In the genomic region with DNA sequence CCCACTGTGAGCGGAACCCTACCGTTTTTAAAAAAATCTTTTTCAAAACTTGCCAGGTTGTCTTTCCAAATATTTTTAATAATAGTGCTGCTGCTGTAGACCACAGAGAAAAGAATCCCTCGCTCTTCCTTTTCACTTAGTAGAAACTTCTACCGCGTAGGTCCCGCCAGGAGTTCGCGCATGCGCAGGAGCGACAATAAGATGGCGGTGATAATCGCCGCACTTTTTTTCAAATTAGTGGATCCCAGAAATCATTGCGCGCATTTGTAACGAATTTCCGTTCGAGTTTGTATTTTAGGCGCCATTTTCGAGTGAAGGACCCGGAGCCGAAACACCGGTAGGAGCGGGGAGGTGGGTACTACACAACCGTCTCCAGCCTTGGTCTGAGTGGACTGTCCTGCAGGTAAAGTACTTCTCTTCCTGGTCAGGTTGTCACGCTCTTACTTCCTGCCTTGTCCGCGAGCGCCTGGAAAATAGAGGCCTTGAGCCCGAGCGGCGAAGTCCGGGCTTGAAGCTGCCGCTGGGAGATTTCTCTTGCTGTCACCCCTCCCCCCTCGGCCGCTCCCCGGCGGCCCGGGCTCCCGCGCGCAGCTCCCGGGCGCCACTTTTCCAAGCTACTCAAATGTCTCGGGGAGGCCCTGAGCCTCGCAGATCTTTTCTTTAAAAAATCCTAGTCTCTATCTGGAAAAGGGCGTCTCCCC, we compare ENCODE assay signal across 8 cellular contexts. TPM values are rescaled to one million over a fixed set of nuclear protein-coding genes. Genes with fewer than 3 reads are reported as not detected.
DNase-seq lines count a peak whose midpoint lies in the region; ATAC-seq and TF ChIP-seq lines count a peak whose summit lies in the region.

A gene (plus strand): TSS at position 304 of the 701 bp plus-strand sequence. CDS start 1,177 bp downstream, outside the sequence.

- no peak for TF ChIP-seq CTCF in GM06990 (IDR thresholded peaks at IDR 0.05; ENCODE audit: insufficient read depth, low read length, poor library complexity, severe bottlenecking)
- TF ChIP-seq CTCF in neutrophil (IDR thresholded peaks at IDR 0.05): no peak
- TF ChIP-seq CTCF in suprapubic skin (IDR thresholded peaks at IDR 0.05): no peak

- H3K36me3 ChIP-seq in GM06990 (ENCODE audit: control insufficient read depth, insufficient read depth, low read length): no peaks in the 10 kb centered on the region
- H3K36me3 ChIP-seq in SK-N-MC (ENCODE audit: insufficient read depth, low read length): peaks cover 39% of the 10 kb centered on the region
- H3K36me3 ChIP-seq in neutrophil: no peaks in the 10 kb centered on the region
- H3K36me3 ChIP-seq in suprapubic skin: no peaks in the 10 kb centered on the region

- peak within 1 kb of the TSS; percentile 100 for H3K9ac ChIP-seq in SK-N-MC (ENCODE audit: insufficient read length)

- intact Hi-C loops in activated naive CD4-positive, alpha-beta T cell treated with anti-CD3 and anti-CD28 coated beads for 36 hours (cut with micrococcal nuclease): loop anchor here (1.0 to 10.0 kb wide), 11 partner anchors 14 to 1755 kb away; a partner anchor contains a TSS

- H3K4me3 ChIP-seq in GM06990 (replicated peaks; ENCODE audit: low read depth, low read length) (peak within 1 kb of the TSS; percentile 95), SK-N-MC (peak within 1 kb of the TSS; percentile 98), neutrophil (ENCODE audit: low read depth in 1 of 2, low read length in 1 of 2) (peak within 1 kb of the TSS; percentile 84 to 94), suprapubic skin (peak within 1 kb of the TSS; percentile 68)

- no peaks in the 10 kb centered on the region for H3K9me3 Mint-ChIP-seq in activated naive CD4-positive, alpha-beta T cell treated with anti-CD3 and anti-CD28 coated beads for 36 hours

- peaks cover 37 to 43% of the 10 kb centered on the region in 2 experiments for H3K4me1 ChIP-seq in neutrophil (ENCODE audit: control insufficient read depth in 1 of 2, insufficient read depth in 1 of 2, low read depth in 1 of 2, low read length in 1 of 2)
- peaks cover 40% of the 10 kb centered on the region for H3K4me1 ChIP-seq in suprapubic skin

- peaks cover 7% of the 10 kb centered on the region for H3K27me3 Mint-ChIP-seq in activated naive CD4-positive, alpha-beta T cell treated with anti-CD3 and anti-CD28 coated beads for 36 hours (ENCODE audit: low read depth)

- CTCF ChIA-PET in activated naive CD4-positive, alpha-beta T cell treated with anti-CD3 and anti-CD28 coated beads for 36 hours (lab: Charles Lee): interaction anchor here (1.0 kb wide), 1 partner anchor 49 kb away, joined by 4 read pairs; no protein-coding TSS in a partner anchor

- H3K27me3 ChIP-seq in GM06990 (replicated peaks; ENCODE audit: control insufficient read depth, insufficient read depth, low read length) (no peaks in the 10 kb centered on the region), neutrophil (no peaks in the 10 kb centered on the region), suprapubic skin (no peaks in the 10 kb centered on the region)

- peak within 1 kb of the TSS; percentile 97 for H3K27ac Mint-ChIP-seq in activated naive CD4-positive, alpha-beta T cell treated with anti-CD3 and anti-CD28 coated beads for 36 hours

- WGBS in suprapubic skin: 0% methylated on average over 27 of the region's 47 CpGs

- TF ChIP-seq EP300 in suprapubic skin (IDR thresholded peaks at IDR 0.05): no peak

- peaks cover 38% of the 10 kb centered on the region for H3K36me3 Mint-ChIP-seq in activated naive CD4-positive, alpha-beta T cell treated with anti-CD3 and anti-CD28 coated beads for 36 hours (ENCODE audit: low read depth)

- DNase-seq in GM06990 (ENCODE audit: extremely low read depth, insufficient read length) (peak; percentile 87), NCI-H1048 (lab: John Stamatoyannopoulos, UW) (peak; percentile 88), SK-N-MC (ENCODE audit: low read depth, low spot score) (peak; percentile 96), germinal center (ENCODE audit: low spot score) (peak; percentile 89), suprapubic skin (ENCODE audit: low spot score in 2 of 2) (peak; percentile 88 to 89)
- peak; percentile 88 for DNase-seq in activated naive CD4-positive, alpha-beta T cell treated with anti-CD3 and anti-CD28 coated beads for 36 hours

- peak in 1 of 2 donors; percentile 44 for TF ChIP-seq POLR2A in suprapubic skin (IDR thresholded peaks at IDR 0.05)

- no peaks in the 10 kb centered on the region for H3K9me3 ChIP-seq in SK-N-MC (ENCODE audit: low read depth, low read length)
- H3K9me3 ChIP-seq in neutrophil: no peaks in the 10 kb centered on the region
- H3K9me3 ChIP-seq in suprapubic skin: no peaks in the 10 kb centered on the region

- H3K27ac ChIP-seq in SK-N-MC: peak within 1 kb of the TSS; percentile 97
- H3K27ac ChIP-seq in neutrophil: peak within 1 kb of the TSS; percentile 86
- peak within 1 kb of the TSS; percentile 88 for H3K27ac ChIP-seq in suprapubic skin

- peaks cover 39% of the 10 kb centered on the region for H3K4me1 Mint-ChIP-seq in activated naive CD4-positive, alpha-beta T cell treated with anti-CD3 and anti-CD28 coated beads for 36 hours (ENCODE audit: low read depth)

- peak within 1 kb of the TSS; percentile 91 for H3K4me3 Mint-ChIP-seq in activated naive CD4-positive, alpha-beta T cell treated with anti-CD3 and anti-CD28 coated beads for 36 hours

- ATAC-seq in HG02588 (IDR thresholded peaks at IDR 0.05; ENCODE audit: unreplicated experiment): peak; percentile 36

RNA-seq across cellular contexts. Expression of the gene that starts here (rescaled TPM):
- 100 to 1,000 TPM; 187 to 191 TPM for total RNA-seq in activated naive CD4-positive, alpha-beta T cell treated with anti-CD3 and anti-CD28 coated beads for 36 hours
- 10 to 100 TPM; 26.7 to 97.3 (median 28.1) TPM for total RNA-seq in suprapubic skin

Comparison
In these comparisons a context has a peak if more than half of its experiments do, and no peak if none do; other contexts are left out.
1. Peak in every context shown above with its lines: DNase-seq, ATAC-seq, H3K4me3 ChIP-seq and H3K27ac ChIP-seq.